In the genomic region with DNA sequence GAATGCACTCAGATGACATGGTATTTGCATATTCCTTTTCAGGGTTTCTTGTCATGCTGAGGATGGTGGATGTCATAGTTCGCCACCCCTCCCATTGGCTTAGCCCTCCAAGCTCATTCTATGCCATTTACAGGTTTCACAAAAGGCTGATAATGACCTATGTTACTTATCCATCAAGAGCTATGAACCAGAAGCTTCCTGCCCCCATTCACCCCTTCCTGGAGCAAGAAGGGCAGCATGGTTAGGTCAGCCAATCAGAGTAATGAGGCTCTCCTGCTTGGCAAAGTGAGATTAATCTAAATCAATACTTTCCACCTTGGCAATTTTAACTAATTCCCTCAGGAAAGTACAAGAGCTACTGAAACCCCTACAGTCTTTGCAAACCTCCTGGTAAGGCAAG, we compare ENCODE assay signal across 1 cellular context.
TF ChIP-seq lines count a peak whose summit lies in the region.

No MANE protein-coding gene starts in this region.

TF ChIP-seq in IMR-90, 13 proteins besides CTCF, POLR2A, EP300 and RAD21:
- TF ChIP-seq NFE2L2 (IDR thresholded peaks at IDR 0.05; ENCODE audit: low read depth, low read length): no peak
- TF ChIP-seq, protein P1, sequence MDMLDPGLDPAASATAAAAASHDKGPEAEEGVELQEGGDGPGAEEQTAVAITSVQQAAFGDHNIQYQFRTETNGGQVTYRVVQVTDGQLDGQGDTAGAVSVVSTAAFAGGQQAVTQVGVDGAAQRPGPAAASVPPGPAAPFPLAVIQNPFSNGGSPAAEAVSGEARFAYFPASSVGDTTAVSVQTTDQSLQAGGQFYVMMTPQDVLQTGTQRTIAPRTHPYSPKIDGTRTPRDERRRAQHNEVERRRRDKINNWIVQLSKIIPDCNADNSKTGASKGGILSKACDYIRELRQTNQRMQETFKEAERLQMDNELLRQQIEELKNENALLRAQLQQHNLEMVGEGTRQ (IDR thresholded peaks at IDR 0.05; ENCODE audit: low read depth, low read length): no peak
- TF ChIP-seq CHD1 (IDR thresholded peaks at IDR 0.05; ENCODE audit: low read depth, low read length): no peak
- TF ChIP-seq RFX5 (IDR thresholded peaks at IDR 0.05; ENCODE audit: low read depth, low read length): no peak
- no peak for TF ChIP-seq MXI1 (IDR thresholded peaks at IDR 0.05; ENCODE audit: borderline replicate concordance, low read depth, low read length)
- TF ChIP-seq MAZ (IDR thresholded peaks at IDR 0.05; ENCODE audit: borderline replicate concordance, low read depth, low read length): no peak
- no peak for TF ChIP-seq RCOR1 (IDR thresholded peaks at IDR 0.05; ENCODE audit: insufficient replicate concordance, low read length)
- TF ChIP-seq SMC3 (IDR thresholded peaks at IDR 0.05; ENCODE audit: low read depth, low read length): no peak
